Comparison of ENCODE assay signal across 9 cellular contexts in genomic region chr7:95596183-95597135, GRCh38. TPM values are rescaled to one million over a fixed set of nuclear protein-coding genes. Genes with fewer than 3 reads are reported as not detected.
DNase-seq lines count a peak whose midpoint lies in the region; ATAC-seq and TF ChIP-seq lines count a peak whose summit lies in the region.
"Had no signal": no experiment of that assay in that cellular context is flagged by ENCODE, and none has a peak within 500 bp of the region (broad histone marks: within the 10 kb centered on the region; RNA-seq: fewer than 3 reads in every experiment).

Gene PDK4, minus strand, starts transcription at chr7:95596516. Its CDS starts 223 bp downstream, at chr7:95596293.

- peaks cover 5% of the 10 kb centered on the region; the same call in 1 of the 2 replicates for H3K27me3 ChIP-seq in Panc1 (ENCODE audit: control insufficient read depth, insufficient read depth, low read length)
- H3K27me3 ChIP-seq in endodermal cell (ENCODE audit: control insufficient read depth, insufficient read depth, low read length, poor library complexity, severe bottlenecking): peaks cover 93% of the 10 kb centered on the region

- WGBS in endodermal cell (ENCODE audit: insufficient coverage in 1 of 2, insufficient read length in 1 of 2), 2 experiments: 2 to 3% methylated on average over 20 to 67 of the region's 67 CpGs
- WGBS in lower leg skin, 2 donors: 2% methylated on average over 46 to 59 of the region's 67 CpGs

- H3K9me3 Mint-ChIP-seq in endodermal cell: no peaks in the 10 kb centered on the region
- H3K9me3 Mint-ChIP-seq in stimulated activated naive CD8-positive, alpha-beta T cell treated with anti-CD3 and anti-CD28 coated beads, Interleukin-15, Interleukin-2, amounts not matched to agents 100 ng/mL and 50 ng/mL, for 24 hours: no peaks in the 10 kb centered on the region
- no peaks in the 10 kb centered on the region for H3K9me3 Mint-ChIP-seq in activated naive CD4-positive, alpha-beta T cell treated with anti-CD3 and anti-CD28 coated beads for 36 hours

- H3K4me1 ChIP-seq in Panc1 (ENCODE audit: control insufficient read depth, insufficient read depth, low read length) (peaks cover 3% of the 10 kb centered on the region; the same call in 1 of the 2 replicates), endodermal cell (ENCODE audit: control insufficient read depth, insufficient read depth, low read length) (peaks cover 3% of the 10 kb centered on the region)

- H3K27ac ChIP-seq in Panc1 (ENCODE audit: low read length) (no peak within 1 kb of the TSS), endodermal cell (ENCODE audit: low read depth, low read length) (no peak within 1 kb of the TSS)

- H3K27me3 Mint-ChIP-seq in endodermal cell (ENCODE audit: insufficient read depth): peaks cover 66% of the 10 kb centered on the region
- peaks cover 19% of the 10 kb centered on the region for H3K27me3 Mint-ChIP-seq in stimulated activated naive CD8-positive, alpha-beta T cell treated with anti-CD3 and anti-CD28 coated beads, Interleukin-15, Interleukin-2, amounts not matched to agents 100 ng/mL and 50 ng/mL, for 24 hours
- H3K27me3 Mint-ChIP-seq in activated naive CD4-positive, alpha-beta T cell treated with anti-CD3 and anti-CD28 coated beads for 36 hours (ENCODE audit: low read depth): peaks cover 32% of the 10 kb centered on the region

- intact Hi-C loops in Panc1 (cut with micrococcal nuclease; ENCODE audit: unreplicated experiment) (no loop called here), lower leg skin (cut with DNase I; ENCODE audit: low total_unique reads) (loop anchor here (5.0 kb wide), 1 partner anchor 86 kb away; no protein-coding TSS in a partner anchor)
- intact Hi-C loops in activated naive CD4-positive, alpha-beta T cell treated with anti-CD3 and anti-CD28 coated beads for 36 hours (cut with micrococcal nuclease): no loop called here

- TF ChIP-seq CTCF in Panc1 (IDR thresholded peaks at IDR 0.05) (no peak), endodermal cell (conservative IDR thresholded peaks at IDR 0.05) (no peak), lower leg skin (IDR thresholded peaks at IDR 0.05) (no peak)

- H3K4me1 Mint-ChIP-seq in endodermal cell: peaks cover 3% of the 10 kb centered on the region
- H3K4me1 Mint-ChIP-seq in stimulated activated naive CD8-positive, alpha-beta T cell treated with anti-CD3 and anti-CD28 coated beads, Interleukin-15, Interleukin-2, amounts not matched to agents 100 ng/mL and 50 ng/mL, for 24 hours (ENCODE audit: low read depth): peaks cover 10% of the 10 kb centered on the region
- peaks cover 2% of the 10 kb centered on the region for H3K4me1 Mint-ChIP-seq in activated naive CD4-positive, alpha-beta T cell treated with anti-CD3 and anti-CD28 coated beads for 36 hours (ENCODE audit: low read depth)

- H3K4me3 ChIP-seq in Panc1 (ENCODE audit: low read depth in 2 of 2, low read length in 2 of 2) (peak within 1 kb of the TSS; percentile 55 to 69), endodermal cell (ENCODE audit: low read length) (peak within 1 kb of the TSS; percentile 87), lower leg skin (ENCODE audit: low read depth, poor library complexity, severe bottlenecking) (peak within 1 kb of the TSS; percentile 83)

- H3K9ac ChIP-seq in endodermal cell (ENCODE audit: extremely low read depth, low read length, poor library complexity, severe bottlenecking): no peak within 1 kb of the TSS

- no peaks in the 10 kb centered on the region for H3K36me3 Mint-ChIP-seq in endodermal cell (ENCODE audit: low read depth)
- no peaks in the 10 kb centered on the region for H3K36me3 Mint-ChIP-seq in stimulated activated naive CD8-positive, alpha-beta T cell treated with anti-CD3 and anti-CD28 coated beads, Interleukin-15, Interleukin-2, amounts not matched to agents 100 ng/mL and 50 ng/mL, for 24 hours (ENCODE audit: low read depth)
- no peaks in the 10 kb centered on the region for H3K36me3 Mint-ChIP-seq in activated naive CD4-positive, alpha-beta T cell treated with anti-CD3 and anti-CD28 coated beads for 36 hours (ENCODE audit: low read depth)

- H3K9me3 ChIP-seq in Panc1 (ENCODE audit: control insufficient read depth, insufficient read depth, low read depth, low read length) (no peaks in the 10 kb centered on the region), endodermal cell (ENCODE audit: control insufficient read depth, low read length) (no peaks in the 10 kb centered on the region)

- H3K4me3 Mint-ChIP-seq in endodermal cell: peak within 1 kb of the TSS; percentile 76
- H3K4me3 Mint-ChIP-seq in stimulated activated naive CD8-positive, alpha-beta T cell treated with anti-CD3 and anti-CD28 coated beads, Interleukin-15, Interleukin-2, amounts not matched to agents 100 ng/mL and 50 ng/mL, for 24 hours: peak within 1 kb of the TSS; percentile 68
- H3K4me3 Mint-ChIP-seq in activated naive CD4-positive, alpha-beta T cell treated with anti-CD3 and anti-CD28 coated beads for 36 hours: no peak within 1 kb of the TSS

- POLR2A ChIA-PET in Panc1 (lab: Charles Lee): no interaction called here

- 0 out of 2 replicates have a peak, but pooled peaks cover 2% of the 10 kb centered on the region for H3K36me3 ChIP-seq in Panc1 (ENCODE audit: control insufficient read depth, insufficient read depth, low read length)
- H3K36me3 ChIP-seq in endodermal cell (ENCODE audit: control insufficient read depth, insufficient read depth, low read length): no peaks in the 10 kb centered on the region

- BruUV-seq in Panc1 (replicated peaks; lab: Mats Ljungman, UMichigan): no TSS peak

- ATAC-seq in Panc1 (peak; percentile 97), HG02970 (IDR thresholded peaks at IDR 0.05; ENCODE audit: low FRiP score, unreplicated experiment) (no peak)

- in situ Hi-C loops in Panc1 (cut with HindIII; ENCODE audit: low pct_unique_long_range_greater_than_20kb, low sequenced_read_pairs): no loop called here

- DNase-seq in NCI-H2081 (lab: John Stamatoyannopoulos, UW) (peak; percentile 23 to 35), NCI-H2081 treated with DMSO at 0.1 percent for 48 hours (lab: John Stamatoyannopoulos, UW) (no peak), Panc1 (ENCODE audit: low read depth, low spot score) (peak; percentile 35), endodermal cell (peak; percentile 92), lower leg skin (ENCODE audit: low spot score in 2 of 2) (peak; percentile 97 to 99)
- no peak for DNase-seq in activated naive CD4-positive, alpha-beta T cell treated with anti-CD3 and anti-CD28 coated beads for 36 hours

- TF ChIP-seq POLR2A in lower leg skin (IDR thresholded peaks at IDR 0.05): peak in 1 of 2 donors; percentile 88

- CTCF ChIA-PET in Panc1 (lab: Charles Lee): no interaction called here
- CTCF ChIA-PET in activated naive CD4-positive, alpha-beta T cell treated with anti-CD3 and anti-CD28 coated beads for 36 hours (lab: Charles Lee): no interaction called here

- H3K27ac Mint-ChIP-seq in endodermal cell: peak within 1 kb of the TSS; percentile 73
- no peak within 1 kb of the TSS for H3K27ac Mint-ChIP-seq in stimulated activated naive CD8-positive, alpha-beta T cell treated with anti-CD3 and anti-CD28 coated beads, Interleukin-15, Interleukin-2, amounts not matched to agents 100 ng/mL and 50 ng/mL, for 24 hours
- H3K27ac Mint-ChIP-seq in activated naive CD4-positive, alpha-beta T cell treated with anti-CD3 and anti-CD28 coated beads for 36 hours: no peak within 1 kb of the TSS

RNA-seq across cellular contexts. Expression of gene PDK4, which starts in this region (rescaled TPM):
- total RNA-seq in Panc1 (2021; ENCODE audit: unreplicated experiment) (1.4 TPM), endodermal cell (under 1 TPM; 0.42 to 0.73 TPM), lower leg skin (1,000 to 10,000 TPM in 2 of 4 donors, 100 to 1,000 TPM in 1, 10 to 100 TPM in 1; 64.3 to 1,085 (median 625) TPM)
- 1.5 TPM for polyA plus RNA-seq in Panc1 (2012; ENCODE audit: insufficient read length)
- 1.6 TPM for polyA plus RNA-seq in endodermal cell (2013, experiment 1 of 2)
- 0.58 TPM for polyA plus RNA-seq in endodermal cell (2013, experiment 2 of 2)
- not detected for total RNA-seq in activated naive CD4-positive, alpha-beta T cell treated with anti-CD3 and anti-CD28 coated beads for 36 hours
- total RNA-seq: activated CD8-positive, alpha-beta memory T cell treated with anti-CD3 and anti-CD28 coated beads for 36 hours had no signal

Comparison
In these comparisons a context has a peak if more than half of its experiments do, and no peak if none do; other contexts are left out.
1. RNA of gene PDK4 (total RNA-seq): 64.3 to 1,085 TPM in lower leg skin; 1.4 TPM in Panc1 (single experiment), 0.42 to 0.73 TPM in endodermal cell and not detected in activated naive CD4-positive, alpha-beta T cell treated with anti-CD3 and anti-CD28 coated beads for 36 hours; every median in the first group is over 10 times any median in the second.
2. DNase-seq: peak in NCI-H2081 (2 of 2), Panc1 (single experiment), endodermal cell (single experiment) and lower leg skin (2 of 2); none in NCI-H2081 treated with DMSO at 0.1 percent for 48 hours (single experiment) and activated naive CD4-positive, alpha-beta T cell treated with anti-CD3 and anti-CD28 coated beads for 36 hours (single experiment).
3. Peak in every context shown above with its lines, with median percentiles within 50 percentile points of each other: H3K4me3 ChIP-seq.